Comparison of ENCODE assay signal across 8 cellular contexts in genomic region chr7:15166620-15167019, GRCh38.
"Had no signal": no experiment of that assay in that cellular context is flagged by ENCODE, and none has a peak within 500 bp of the region (broad histone marks: within the 10 kb centered on the region; RNA-seq: fewer than 3 reads in every experiment).

No MANE protein-coding gene starts in this region.

- H3K4me3 Mint-ChIP-seq: IgD-negative memory B cell had no signal

- H3K4me1 Mint-ChIP-seq: IgD-negative memory B cell had no signal

- H3K4me2 ChIP-seq: KMS-11 had no signal

- H3K9ac ChIP-seq: KMS-11 had no signal

- ATAC-seq: HepG2, K562 had no signal

- H3K36me3 Mint-ChIP-seq: IgD-negative memory B cell had no signal

- H3K27ac ChIP-seq: HL-60, KMS-11 had no signal

- H3K27me3 Mint-ChIP-seq: IgD-negative memory B cell had no signal

- H3K27ac Mint-ChIP-seq: IgD-negative memory B cell had no signal

- DNase-seq: IMR-90, KBM-7, KG1 had no signal

- H3K4me3 ChIP-seq: K562 had no signal
